ENCODE assay signal across 2 cellular contexts in the genomic region with DNA sequence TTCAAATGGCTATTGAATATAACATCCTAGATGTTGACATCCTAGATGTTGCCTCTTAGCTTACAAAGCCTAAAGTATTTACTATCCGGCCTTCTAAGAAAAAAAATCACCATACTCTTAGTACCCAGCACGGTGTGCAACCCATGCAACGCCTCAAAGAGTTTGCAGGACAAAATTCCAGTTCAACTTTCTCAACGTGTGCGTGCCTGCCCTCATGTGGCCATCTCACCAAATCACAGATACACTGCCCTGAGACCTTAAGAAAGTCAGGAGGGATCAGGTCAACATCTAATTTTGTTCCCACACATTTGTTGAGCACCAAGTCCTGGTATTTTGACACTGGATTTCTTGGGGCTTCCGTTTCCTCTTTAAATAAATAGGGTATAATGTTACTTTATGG.
TF ChIP-seq lines count a peak whose summit lies in the region.

No MANE protein-coding gene starts in this region.

TF ChIP-seq in IMR-90, 13 proteins besides CTCF, POLR2A, EP300 and RAD21 (continued from another document):
- TF ChIP-seq SMC3 (IDR thresholded peaks at IDR 0.05; ENCODE audit: low read depth, low read length): peak; percentile 20; the same call in 1 of the 2 replicates
- TF ChIP-seq, protein P1, sequence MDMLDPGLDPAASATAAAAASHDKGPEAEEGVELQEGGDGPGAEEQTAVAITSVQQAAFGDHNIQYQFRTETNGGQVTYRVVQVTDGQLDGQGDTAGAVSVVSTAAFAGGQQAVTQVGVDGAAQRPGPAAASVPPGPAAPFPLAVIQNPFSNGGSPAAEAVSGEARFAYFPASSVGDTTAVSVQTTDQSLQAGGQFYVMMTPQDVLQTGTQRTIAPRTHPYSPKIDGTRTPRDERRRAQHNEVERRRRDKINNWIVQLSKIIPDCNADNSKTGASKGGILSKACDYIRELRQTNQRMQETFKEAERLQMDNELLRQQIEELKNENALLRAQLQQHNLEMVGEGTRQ (IDR thresholded peaks at IDR 0.05; ENCODE audit: low read depth, low read length): 0 out of 2 replicates have a peak, but pooled peaks have one; percentile 9

TF ChIP-seq in K562, 482 proteins besides CTCF, POLR2A, EP300 and RAD21:
- TF ChIP-seq, protein P2, sequence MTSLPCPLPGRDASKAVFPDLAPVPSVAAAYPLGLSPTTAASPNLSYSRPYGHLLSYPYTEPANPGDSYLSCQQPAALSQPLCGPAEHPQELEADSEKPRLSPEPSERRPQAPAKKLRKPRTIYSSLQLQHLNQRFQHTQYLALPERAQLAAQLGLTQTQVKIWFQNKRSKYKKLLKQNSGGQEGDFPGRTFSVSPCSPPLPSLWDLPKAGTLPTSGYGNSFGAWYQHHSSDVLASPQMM (CRISPR knock-in tag; IDR thresholded peaks at IDR 0.05): no peak
- TF ChIP-seq IRF2 (CRISPR knock-in tag; IDR thresholded peaks at IDR 0.05): no peak
- TF ChIP-seq, protein P3, sequence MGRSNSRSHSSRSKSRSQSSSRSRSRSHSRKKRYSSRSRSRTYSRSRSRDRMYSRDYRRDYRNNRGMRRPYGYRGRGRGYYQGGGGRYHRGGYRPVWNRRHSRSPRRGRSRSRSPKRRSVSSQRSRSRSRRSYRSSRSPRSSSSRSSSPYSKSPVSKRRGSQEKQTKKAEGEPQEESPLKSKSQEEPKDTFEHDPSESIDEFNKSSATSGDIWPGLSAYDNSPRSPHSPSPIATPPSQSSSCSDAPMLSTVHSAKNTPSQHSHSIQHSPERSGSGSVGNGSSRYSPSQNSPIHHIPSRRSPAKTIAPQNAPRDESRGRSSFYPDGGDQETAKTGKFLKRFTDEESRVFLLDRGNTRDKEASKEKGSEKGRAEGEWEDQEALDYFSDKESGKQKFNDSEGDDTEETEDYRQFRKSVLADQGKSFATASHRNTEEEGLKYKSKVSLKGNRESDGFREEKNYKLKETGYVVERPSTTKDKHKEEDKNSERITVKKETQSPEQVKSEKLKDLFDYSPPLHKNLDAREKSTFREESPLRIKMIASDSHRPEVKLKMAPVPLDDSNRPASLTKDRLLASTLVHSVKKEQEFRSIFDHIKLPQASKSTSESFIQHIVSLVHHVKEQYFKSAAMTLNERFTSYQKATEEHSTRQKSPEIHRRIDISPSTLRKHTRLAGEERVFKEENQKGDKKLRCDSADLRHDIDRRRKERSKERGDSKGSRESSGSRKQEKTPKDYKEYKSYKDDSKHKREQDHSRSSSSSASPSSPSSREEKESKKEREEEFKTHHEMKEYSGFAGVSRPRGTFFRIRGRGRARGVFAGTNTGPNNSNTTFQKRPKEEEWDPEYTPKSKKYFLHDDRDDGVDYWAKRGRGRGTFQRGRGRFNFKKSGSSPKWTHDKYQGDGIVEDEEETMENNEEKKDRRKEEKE (IDR thresholded peaks at IDR 0.05; ENCODE audit: borderline replicate concordance in 1 of 2, control insufficient read depth in 1 of 2, low read depth in 2 of 2, low read length in 1 of 2): no peak
- TF ChIP-seq SIN3B (IDR thresholded peaks at IDR 0.05; ENCODE audit: low read depth): no peak
- TF ChIP-seq BRD4 (IDR thresholded peaks at IDR 0.05): no peak
- TF ChIP-seq EWSR1 (IDR thresholded peaks at IDR 0.05; ENCODE audit: borderline replicate concordance, low read depth, partially characterized antibody): no peak
- TF ChIP-seq, protein P4, sequence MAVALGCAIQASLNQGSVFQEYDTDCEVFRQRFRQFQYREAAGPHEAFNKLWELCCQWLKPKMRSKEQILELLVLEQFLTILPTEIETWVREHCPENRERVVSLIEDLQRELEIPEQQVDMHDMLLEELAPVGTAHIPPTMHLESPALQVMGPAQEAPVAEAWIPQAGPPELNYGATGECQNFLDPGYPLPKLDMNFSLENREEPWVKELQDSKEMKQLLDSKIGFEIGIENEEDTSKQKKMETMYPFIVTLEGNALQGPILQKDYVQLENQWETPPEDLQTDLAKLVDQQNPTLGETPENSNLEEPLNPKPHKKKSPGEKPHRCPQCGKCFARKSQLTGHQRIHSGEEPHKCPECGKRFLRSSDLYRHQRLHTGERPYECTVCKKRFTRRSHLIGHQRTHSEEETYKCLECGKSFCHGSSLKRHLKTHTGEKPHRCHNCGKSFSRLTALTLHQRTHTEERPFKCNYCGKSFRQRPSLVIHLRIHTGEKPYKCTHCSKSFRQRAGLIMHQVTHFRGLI (CRISPR knock-in tag; IDR thresholded peaks at IDR 0.05): no peak
- TF ChIP-seq NFATC3 (IDR thresholded peaks at IDR 0.05): no peak
- TF ChIP-seq POLR2AphosphoS5 (IDR thresholded peaks at IDR 0.05; ENCODE audit: control insufficient read depth, insufficient read depth, low read depth, low read length): no peak
- TF ChIP-seq E2F3 (CRISPR knock-in tag; IDR thresholded peaks at IDR 0.05): no peak
- no peak for TF ChIP-seq KDM2B (CRISPR knock-in tag; IDR thresholded peaks at IDR 0.05)
- no peak for TF ChIP-seq CTBP1 (IDR thresholded peaks at IDR 0.05; ENCODE audit: borderline replicate concordance)
- TF ChIP-seq ZNF766 (CRISPR knock-in tag; conservative IDR thresholded peaks at IDR 0.05): no peak
TF ChIP-seq in K562: peak in this region for 0.
